In the genomic region with DNA sequence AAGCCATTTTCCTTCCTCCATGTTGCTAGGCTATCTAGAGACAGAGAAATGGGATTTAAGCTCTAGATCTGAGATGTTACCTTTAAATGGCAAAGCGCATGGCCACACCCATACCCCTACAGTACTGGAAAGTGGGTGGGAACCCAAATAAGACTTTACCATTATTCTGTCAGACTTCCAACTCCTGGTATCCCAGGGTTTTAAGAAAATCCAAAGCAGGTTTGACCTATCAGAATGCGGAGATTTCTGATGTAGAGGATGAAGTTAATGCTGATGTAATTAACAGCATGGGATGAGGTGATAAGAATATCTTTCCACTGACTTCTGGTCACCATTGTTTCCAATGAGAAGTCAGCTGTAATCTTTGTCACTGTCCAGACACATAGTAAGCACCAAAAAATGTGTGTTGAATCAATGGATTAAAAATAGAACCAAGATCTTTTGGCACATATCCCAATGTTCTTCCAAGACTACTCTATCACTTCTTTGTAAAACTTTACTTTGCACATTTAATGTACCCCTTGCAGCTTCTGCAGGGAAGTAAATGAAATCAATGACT, we compare ENCODE assay signal across 25 cellular contexts.
"Had no signal": no experiment of that assay in that cellular context is flagged by ENCODE, and none has a peak within 500 bp of the region (broad histone marks: within the 10 kb centered on the region; RNA-seq: fewer than 3 reads in every experiment).

No MANE protein-coding gene starts in this region.

- H3K27me3 ChIP-seq: right atrium auricular region, tibial nerve, vagina had no signal

- H3K9me3 ChIP-seq: mucosa of descending colon, thoracic aorta, vagina had no signal

- H3K79me2 ChIP-seq: parathyroid adenoma had no signal

- H3K27ac ChIP-seq: gastroesophageal sphincter, heart left ventricle, left lung, parathyroid adenoma, right atrium auricular region, thoracic aorta, tibial nerve, vagina had no signal

- H3K36me3 Mint-ChIP-seq: mesothelial cell of epicardium; naive B cell; natural killer cell treated with Interleukin-12 subunit alpha and Interleukin-12 subunit beta and Interleukin-15 and Interleukin-18, amount 100 ng/mL, for 72 hours; stimulated activated naive B cell treated with anti-CD40 and anti-IgM and Interleukin-4, amounts not matched to agents 10 μg/mL and 1 μg/mL and 100 μg/mL, for 72 hours had no signal

- H3K4me1 Mint-ChIP-seq: naive B cell; stimulated activated naive B cell treated with anti-CD40 and anti-IgM and Interleukin-4, amounts not matched to agents 10 μg/mL and 1 μg/mL and 100 μg/mL, for 72 hours had no signal

- ATAC-seq: effector memory CD8-positive, alpha-beta T cell; gastroesophageal sphincter; heart left ventricle; left cardiac atrium; left lung; mucosa of descending colon; natural killer cell treated with Interleukin-12 subunit alpha and Interleukin-12 subunit beta and Interleukin-15 and Interleukin-18, amount 100 ng/mL, for 72 hours; stimulated activated naive B cell treated with anti-CD40 and anti-IgM and Interleukin-4, amounts not matched to agents 10 μg/mL and 1 μg/mL and 100 μg/mL, for 72 hours had no signal

- H3K36me3 ChIP-seq: gastroesophageal sphincter, heart left ventricle, left lung, right atrium auricular region, thoracic aorta, tibial nerve, vagina had no signal

- H3K4me3 ChIP-seq: gastroesophageal sphincter, heart left ventricle, left lung, mucosa of descending colon, right atrium auricular region, thoracic aorta, tibial nerve, vagina had no signal

- H3K4me1 ChIP-seq: gastroesophageal sphincter, left lung, parathyroid adenoma, right atrium auricular region, tibial nerve, vagina had no signal

- H3K9me3 Mint-ChIP-seq: effector memory CD8-positive, alpha-beta T cell; natural killer cell treated with Interleukin-12 subunit alpha and Interleukin-12 subunit beta and Interleukin-15 and Interleukin-18, amount 100 ng/mL, for 72 hours had no signal

- H3K27ac Mint-ChIP-seq: effector memory CD8-positive, alpha-beta T cell; mesothelial cell of epicardium; naive B cell; natural killer cell treated with Interleukin-12 subunit alpha and Interleukin-12 subunit beta and Interleukin-15 and Interleukin-18, amount 100 ng/mL, for 72 hours; progenitor cell of endocrine pancreas; stimulated activated naive B cell treated with anti-CD40 and anti-IgM and Interleukin-4, amounts not matched to agents 10 μg/mL and 1 μg/mL and 100 μg/mL, for 72 hours; stimulated activated naive CD8-positive, alpha-beta T cell treated with anti-CD3 and anti-CD28 coated beads, Interleukin-15, Interleukin-2, amounts not matched to agents 100 ng/mL and 50 ng/mL, for 24 hours had no signal

- H3K9ac ChIP-seq: parathyroid adenoma had no signal

- DNase-seq: cortex of kidney; effector memory CD8-positive, alpha-beta T cell; foreskin fibroblast; heart left ventricle; hippocampal formation; left cardiac atrium; left lung; mesenchymal stem cell; mucosa of descending colon; naive B cell; small intestine; stimulated activated CD4-positive, alpha-beta T cell treated with anti-CD3 and anti-CD28 coated beads, Interleukin-15, amount 100 ng/mL, for 24 hours; stimulated activated CD4-positive, alpha-beta T cell treated with anti-CD3 and anti-CD28 coated beads, Interleukin-2, amount 100 ng/mL, for 48 hours; stimulated activated naive B cell treated with anti-CD40 and anti-IgM and Interleukin-4, amounts not matched to agents 10 μg/mL and 1 μg/mL and 100 μg/mL, for 72 hours had no signal

- H3K4me3 Mint-ChIP-seq: effector memory CD8-positive, alpha-beta T cell; mesothelial cell of epicardium; naive B cell; natural killer cell treated with Interleukin-12 subunit alpha and Interleukin-12 subunit beta and Interleukin-15 and Interleukin-18, amount 100 ng/mL, for 72 hours; neural crest cell; stimulated activated naive B cell treated with anti-CD40 and anti-IgM and Interleukin-4, amounts not matched to agents 10 μg/mL and 1 μg/mL and 100 μg/mL, for 72 hours; stimulated activated naive CD8-positive, alpha-beta T cell treated with anti-CD3 and anti-CD28 coated beads, Interleukin-15, Interleukin-2, amounts not matched to agents 100 ng/mL and 50 ng/mL, for 24 hours had no signal

- H2AFZ ChIP-seq: parathyroid adenoma had no signal
